ENCODE assay signal across 8 cellular contexts in the genomic region with DNA sequence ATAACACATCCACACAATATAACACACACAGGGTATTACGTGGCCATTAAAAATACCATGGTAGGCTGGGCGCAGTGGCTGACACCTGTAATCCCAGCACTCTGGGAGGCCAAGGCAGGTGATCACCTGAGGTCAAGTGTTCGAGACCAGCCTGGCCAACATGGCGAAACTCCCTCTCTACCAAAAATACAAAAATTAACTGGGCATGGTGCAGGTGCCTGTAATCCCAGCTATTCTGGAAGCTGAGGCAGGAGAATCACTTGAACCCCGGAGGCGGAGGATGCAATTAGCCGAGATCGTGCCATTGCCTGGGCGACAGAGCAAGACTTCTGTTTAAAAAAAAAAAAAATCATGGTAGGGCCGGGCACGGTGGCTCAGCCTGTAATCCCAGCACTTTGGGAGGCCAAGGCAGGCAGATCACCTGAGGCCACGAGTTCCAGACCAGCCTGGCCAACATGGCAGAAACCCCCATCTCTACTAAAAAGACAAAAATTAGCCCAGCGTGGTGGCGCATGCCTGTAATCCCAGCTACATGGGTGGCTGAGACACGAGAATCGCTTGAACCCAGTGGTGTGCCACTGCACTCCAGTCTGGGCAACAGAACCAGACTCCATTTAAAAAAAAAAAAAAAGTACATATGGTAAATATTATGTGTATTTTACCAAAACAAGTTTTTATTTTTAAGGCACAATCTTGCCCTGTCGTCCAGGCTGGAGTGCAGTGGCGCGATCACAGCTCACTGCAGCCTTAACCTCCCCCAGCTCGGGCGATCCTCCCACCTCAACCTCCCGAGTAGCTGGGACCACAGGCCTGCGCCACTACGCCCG. TPM values are rescaled to one million over a fixed set of nuclear protein-coding genes. Genes with fewer than 3 reads are reported as not detected.
DNase-seq lines count a peak whose midpoint lies in the region; ATAC-seq and TF ChIP-seq lines count a peak whose summit lies in the region.

No MANE protein-coding gene starts in this region.

- H3K4me1 Mint-ChIP-seq in neural crest cell: peaks cover 51% of the 10 kb centered on the region

- peaks cover 5% of the 10 kb centered on the region; the same call in 1 of the 2 replicates for H3K9me3 ChIP-seq in NT2/D1 (ENCODE audit: insufficient read depth, low read length)
- H3K9me3 ChIP-seq in endocrine pancreas (ENCODE audit: control insufficient read depth, low read length): no peaks in the 10 kb centered on the region

- ATAC-seq in HG03039 (IDR thresholded peaks at IDR 0.05; ENCODE audit: unreplicated experiment): no peak

- no peaks in the 10 kb centered on the region for H3K36me3 Mint-ChIP-seq in neural crest cell (ENCODE audit: low read depth)

- no peak for TF ChIP-seq CTCF in C4-2B (conservative IDR thresholded peaks at IDR 0.05)
- TF ChIP-seq CTCF in neural crest cell (conservative IDR thresholded peaks at IDR 0.05): no peak

- no peaks in the 10 kb centered on the region for H3K27me3 Mint-ChIP-seq in neural crest cell (ENCODE audit: low read depth)

- H3K36me3 ChIP-seq in NT2/D1 (ENCODE audit: insufficient read depth, insufficient read length, low read length) (no peaks in the 10 kb centered on the region), endocrine pancreas (ENCODE audit: control insufficient read depth, insufficient read depth, low read length) (no peaks in the 10 kb centered on the region)

- H3K9me3 Mint-ChIP-seq in neural crest cell: no peaks in the 10 kb centered on the region

- H3K27me3 ChIP-seq in NT2/D1 (ENCODE audit: insufficient read depth, insufficient read length) (no peaks in the 10 kb centered on the region), endocrine pancreas (ENCODE audit: control insufficient read depth, insufficient read depth, low read length) (no peaks in the 10 kb centered on the region)

- no peak overlapping the region for H3K27ac Mint-ChIP-seq in neural crest cell (ENCODE audit: unreplicated experiment)

- H3K9ac ChIP-seq in NT2/D1 (ENCODE audit: insufficient read length, low read depth) (peak overlapping the region; percentile 75), endocrine pancreas (ENCODE audit: control insufficient read depth, insufficient read depth, low read length) (peak overlapping the region; percentile 40)

- peak overlapping the region; percentile 50 for H3K4me3 ChIP-seq in NT2/D1 (ENCODE audit: insufficient read length, low read depth)
- no peak overlapping the region for H3K4me3 ChIP-seq in endocrine pancreas (ENCODE audit: control insufficient read depth, insufficient read depth, low read length)

- H3K27ac ChIP-seq in C4-2B: peak overlapping the region; percentile 79

- DNase-seq in NT2/D1 (ENCODE audit: low read depth, low spot score) (no peak), neural crest cell (ENCODE audit: low read depth, low spot score) (no peak), HT-29 (ENCODE audit: low spot score) (no peak)
- no peak for DNase-seq in activated CD8-positive, alpha-beta memory T cell treated with anti-CD3 and anti-CD28 coated beads, Interleukin-2, amount 50 U/mL, for 48 hours
- DNase-seq in activated CD4-positive, alpha-beta T cell treated with anti-CD3 and anti-CD28 coated beads, Interleukin-2, amount 50 U/mL, for 4 hours: no peak

- H3K4me1 ChIP-seq in NT2/D1 (ENCODE audit: insufficient read depth, insufficient read length): peaks cover 10% of the 10 kb centered on the region
- H3K4me1 ChIP-seq in endocrine pancreas (ENCODE audit: control insufficient read depth, insufficient read depth, low read length): no peaks in the 10 kb centered on the region

- peak overlapping the region; percentile 93 for H3K4me3 Mint-ChIP-seq in neural crest cell

RNA-seq across cellular contexts. Expression of a gene that starts 24.0 kb away (rescaled TPM):
- 10.6 and 11.6 TPM in 2 replicates for total RNA-seq in neural crest cell
- 101 and 113 TPM in 2 replicates for total RNA-seq in HT-29 (2014; rRNA removed; shearing (Covaris generic))

RNA-seq across cellular contexts. Expression of a gene that starts 37.3 kb away (rescaled TPM):
- 26.7 and 28.8 TPM in 2 replicates for total RNA-seq in neural crest cell
- total RNA-seq in HT-29 (2014; rRNA removed; shearing (Covaris generic)): 20.5 and 24.2 TPM in 2 replicates

RNA-seq across cellular contexts. Expression of a gene that starts 37.5 kb away (rescaled TPM):
- total RNA-seq in neural crest cell: 61.9 and 68.2 TPM in 2 replicates
- 32.6 and 36.0 TPM in 2 replicates for total RNA-seq in HT-29 (2014; rRNA removed; shearing (Covaris generic))
